22 cellular contexts compared by ENCODE assay signal in genomic region chr17:1625053-1625452, GRCh38. TPM values are rescaled to one million over a fixed set of nuclear protein-coding genes. Genes with fewer than 3 reads are reported as not detected.
DNase-seq lines count a peak whose midpoint lies in the region; ATAC-seq, FAIRE-seq and TF ChIP-seq lines count a peak whose summit lies in the region.
"Had no signal": no experiment of that assay in that cellular context is flagged by ENCODE, and none has a peak within 500 bp of the region (broad histone marks: within the 10 kb centered on the region; RNA-seq: fewer than 3 reads in every experiment).

No MANE protein-coding gene starts in this region.

- H3K18ac ChIP-seq in neuronal stem cell (ENCODE audit: low read length) = peak overlapping the region; percentile 28

- peak overlapping the region in 8 of 10 experiments; percentile 5 to 98 (median 88); a peak in 12 of 20 replicates for H3K4me3 ChIP-seq in BLaER1 treated with 17β-estradiol and CSF1 and Interleukin-3, amounts not matched to agents 10 nM and 100 nM
- H3K4me3 ChIP-seq in Karpas-422 (ENCODE audit: low read length) = peak overlapping the region; percentile 96; the same call in 1 of the 2 replicates
- no peak overlapping the region for H3K4me3 ChIP-seq in neuronal stem cell (ENCODE audit: low read length in 2 of 2)
- H3K4me3 ChIP-seq in Caco-2 (ENCODE audit: low read depth, low read length) = no peak overlapping the region
- H3K4me3 ChIP-seq: A549 had no signal

- H3K79me1 ChIP-seq in neuronal stem cell (ENCODE audit: low read depth, low read length) = no peaks in the 10 kb centered on the region

- H3K4me1 ChIP-seq in BLaER1 treated with 17β-estradiol and CSF1 and Interleukin-3, amounts not matched to agents 10 nM and 100 nM = peaks cover 60 to 76% (median 69%) of the 10 kb centered on the region in 10 experiments
- peaks cover 55% of the 10 kb centered on the region for H3K4me1 ChIP-seq in Karpas-422 (ENCODE audit: low read length)
- peaks cover 19 to 27% of the 10 kb centered on the region in 2 donors for H3K4me1 ChIP-seq in neuronal stem cell (ENCODE audit: control insufficient read depth in 2 of 2, insufficient read depth in 1 of 2, low read depth in 1 of 2, low read length in 2 of 2)
- H3K4me1 ChIP-seq in Caco-2 = peaks cover 29% of the 10 kb centered on the region
- H3K4me1 ChIP-seq: A549 had no signal

- H3K79me2 ChIP-seq in Karpas-422 (ENCODE audit: low read length) = no peaks in the 10 kb centered on the region

- H3K27ac ChIP-seq in BLaER1 treated with 17β-estradiol and CSF1 and Interleukin-3, amounts not matched to agents 10 nM and 100 nM = peak overlapping the region in 9 of 11 experiments; percentile 5 to 94 (median 28); a peak in 14 of 22 replicates
- H3K27ac ChIP-seq in Karpas-422 (ENCODE audit: low read length) (peak overlapping the region; percentile 76), neuronal stem cell (replicated peaks; ENCODE audit: low read length) (no peak overlapping the region)
- H3K27ac ChIP-seq: A549 had no signal

- ATAC-seq in left colon = no peak
- ATAC-seq: A549, Panc1 had no signal

- peak overlapping the region; percentile 23 for H3K4me3 Mint-ChIP-seq in dendritic cell treated with granulocyte-macrophage colony-stimulating factor and Interleukin-4, amounts not matched to agents 40 ng/mL and 50 ng/mL, for 4 days
- H3K4me3 Mint-ChIP-seq in Caco-2 (ENCODE audit: unreplicated experiment) = no peak overlapping the region
- H3K4me3 Mint-ChIP-seq: HFFc6 had no signal

- H4K20me1 ChIP-seq in BLaER1 treated with 17β-estradiol and CSF1 and Interleukin-3, amounts not matched to agents 10 nM and 100 nM = peaks cover 0 to 43% (median 14%) of the 10 kb centered on the region in 11 experiments; a peak in 9 of 22 replicates
- H4K20me1 ChIP-seq in Karpas-422 (ENCODE audit: insufficient read depth, low read depth, low read length) = no peaks in the 10 kb centered on the region

- no peaks in the 10 kb centered on the region for H3K27me3 Mint-ChIP-seq in dendritic cell treated with granulocyte-macrophage colony-stimulating factor and Interleukin-4, amounts not matched to agents 40 ng/mL and 50 ng/mL, for 4 days
- no peaks in the 10 kb centered on the region for H3K27me3 Mint-ChIP-seq in Caco-2 (ENCODE audit: insufficient read depth, unreplicated experiment)

- H3K9ac ChIP-seq in BLaER1 treated with 17β-estradiol and CSF1 and Interleukin-3, amounts not matched to agents 10 nM and 100 nM = peak overlapping the region in 10 of 11 experiments; percentile 36 to 94 (median 90); a peak in 17 of 22 replicates
- H3K9ac ChIP-seq in Karpas-422 (ENCODE audit: low read length) = peak overlapping the region; percentile 35
- no peak overlapping the region for H3K9ac ChIP-seq in neuronal stem cell (ENCODE audit: low read depth, low read length, poor library complexity)
- H3K9ac ChIP-seq: SK-N-SH had no signal

- no peak overlapping the region for H3K23ac ChIP-seq in neuronal stem cell (ENCODE audit: low read depth, low read length, poor library complexity)

- no peak overlapping the region for H2BK120ac ChIP-seq in neuronal stem cell (ENCODE audit: low read depth, low read length)

- H3K36me3 Mint-ChIP-seq in dendritic cell treated with granulocyte-macrophage colony-stimulating factor and Interleukin-4, amounts not matched to agents 40 ng/mL and 50 ng/mL, for 4 days (ENCODE audit: low read depth) = peaks cover 89% of the 10 kb centered on the region
- peaks cover 26% of the 10 kb centered on the region for H3K36me3 Mint-ChIP-seq in Caco-2 (ENCODE audit: insufficient read depth, unreplicated experiment)

- POLR2A ChIA-PET in Caco-2 (lab: Charles Lee) = interaction anchor here (1.5 kb wide), 1 partner anchor 35 kb away, joined by 6 read pairs; no protein-coding TSS in a partner anchor

- H2BK5ac ChIP-seq in neuronal stem cell (ENCODE audit: low read length) = peak overlapping the region; percentile 15

- no peak overlapping the region for H4K91ac ChIP-seq in neuronal stem cell (ENCODE audit: low read depth, low read length, poor library complexity)

- H4K8ac ChIP-seq in neuronal stem cell (ENCODE audit: low read depth, low read length) = no peak overlapping the region

- H3K4me2 ChIP-seq in BLaER1 treated with 17β-estradiol and CSF1 and Interleukin-3, amounts not matched to agents 10 nM and 100 nM = peak overlapping the region; percentile 94 to 100 (median 98)
- H3K4me2 ChIP-seq in Karpas-422 (ENCODE audit: low read depth, low read length, poor library complexity, severe bottlenecking) (peak overlapping the region; percentile 76), neuronal stem cell (ENCODE audit: insufficient read depth, low read length, poor library complexity, severe bottlenecking) (no peak overlapping the region)
- H3K4me2 ChIP-seq: A549, SK-N-SH had no signal

- no peak overlapping the region for H3K4ac ChIP-seq in neuronal stem cell (ENCODE audit: low read length)

- peaks cover 60% of the 10 kb centered on the region for H3K4me1 Mint-ChIP-seq in dendritic cell treated with granulocyte-macrophage colony-stimulating factor and Interleukin-4, amounts not matched to agents 40 ng/mL and 50 ng/mL, for 4 days (ENCODE audit: low read depth)
- peaks cover 19% of the 10 kb centered on the region for H3K4me1 Mint-ChIP-seq in Caco-2 (ENCODE audit: low read depth, unreplicated experiment)

- peaks cover 0 to 8% (median 0%) of the 10 kb centered on the region in 11 experiments; a peak in 1 of 22 replicates for H3K9me3 ChIP-seq in BLaER1 treated with 17β-estradiol and CSF1 and Interleukin-3, amounts not matched to agents 10 nM and 100 nM (replicated peaks in 1 of 11)
- H3K9me3 ChIP-seq in Karpas-422 (ENCODE audit: low read length) (no peaks in the 10 kb centered on the region), neuronal stem cell (replicated peaks in 1 of 2; ENCODE audit: control insufficient read depth in 2 of 2, insufficient read depth in 1 of 2, low read depth in 1 of 2, low read length in 2 of 2) (no peaks in the 10 kb centered on the region), Caco-2 (no peaks in the 10 kb centered on the region)
- H3K9me3 ChIP-seq: A549, SK-N-SH had no signal

- peaks cover 0 to 68% (median 62%) of the 10 kb centered on the region in 11 experiments; a peak in 19 of 22 replicates for H3K36me3 ChIP-seq in BLaER1 treated with 17β-estradiol and CSF1 and Interleukin-3, amounts not matched to agents 10 nM and 100 nM
- H3K36me3 ChIP-seq in Karpas-422 (ENCODE audit: insufficient read depth, low read length) (no peaks in the 10 kb centered on the region), neuronal stem cell (replicated peaks in 1 of 2; ENCODE audit: control insufficient read depth in 2 of 2, insufficient read depth in 2 of 2, low read length in 2 of 2) (peaks cover 0 to 64% of the 10 kb centered on the region in 2 donors), Caco-2 (ENCODE audit: control insufficient read depth, insufficient read depth, low read length) (no peaks in the 10 kb centered on the region)

- TF ChIP-seq CTCF in Caco-2 (IDR thresholded peaks at IDR 0.05; ENCODE audit: insufficient read depth in 1 of 2, low read depth in 1 of 2, low read length in 1 of 2, severe bottlenecking in 1 of 2, unreplicated experiment in 1 of 2) = no peak

- H2AFZ ChIP-seq in Karpas-422 (ENCODE audit: low read length) = no peak overlapping the region
- no peak overlapping the region for H2AFZ ChIP-seq in neuronal stem cell (ENCODE audit: low read length)

- peak overlapping the region; percentile 60 for H3K27ac Mint-ChIP-seq in dendritic cell treated with granulocyte-macrophage colony-stimulating factor and Interleukin-4, amounts not matched to agents 40 ng/mL and 50 ng/mL, for 4 days
- no peak overlapping the region for H3K27ac Mint-ChIP-seq in Caco-2 (ENCODE audit: unreplicated experiment)
- H3K27ac Mint-ChIP-seq: CD4-positive, CD25-positive, alpha-beta regulatory T cell; HFFc6 had no signal

- H3K9me3 Mint-ChIP-seq in dendritic cell treated with granulocyte-macrophage colony-stimulating factor and Interleukin-4, amounts not matched to agents 40 ng/mL and 50 ng/mL, for 4 days = no peaks in the 10 kb centered on the region
- H3K9me3 Mint-ChIP-seq in Caco-2 (ENCODE audit: unreplicated experiment) = no peaks in the 10 kb centered on the region
- H3K9me3 Mint-ChIP-seq: CD4-positive, CD25-positive, alpha-beta regulatory T cell; HFFc6 had no signal

- no TSS peak for BruUV-seq in Caco-2 (replicated peaks; lab: Mats Ljungman, UMichigan)

- CTCF ChIA-PET in Caco-2 (lab: Charles Lee) = interaction anchor here (0.6 to 2.1 kb wide), 3 partner anchors 18 to 325 kb away, joined by 3 to 16 read pairs (median 3); no protein-coding TSS in a partner anchor

- no peak overlapping the region for H2BK12ac ChIP-seq in neuronal stem cell (ENCODE audit: low read length)

- H2BK15ac ChIP-seq in neuronal stem cell (ENCODE audit: low read length) = no peak overlapping the region

- H3K9me2 ChIP-seq in Karpas-422 (replicated peaks; ENCODE audit: insufficient read depth, low read length) = no peaks in the 10 kb centered on the region
- H3K9me2 ChIP-seq: SK-N-SH had no signal

- FAIRE-seq in H54 (lab: Jason Lieb, UNC) = no peak
- FAIRE-seq: A549 had no signal

- H2AK5ac ChIP-seq in neuronal stem cell (ENCODE audit: low read depth, low read length) = peak overlapping the region; percentile 6

- intact Hi-C loops in dendritic cell treated with granulocyte-macrophage colony-stimulating factor and Interleukin-4, amounts not matched to agents 40 ng/mL and 50 ng/mL, for 4 days (cut with micrococcal nuclease) = loop anchor here (5.0 kb wide), 2 partner anchors 33 to 68 kb away; no protein-coding TSS in a partner anchor
- intact Hi-C loops in left colon (cut with DNase I, micrococcal nuclease) = loop anchor here in 1 of 2 donors (5.0 kb wide), 1 partner anchor 48 kb away; no protein-coding TSS in a partner anchor
- intact Hi-C loops in Caco-2 (cut with micrococcal nuclease; ENCODE audit: unreplicated experiment) = loop anchor here (10.0 kb wide), 1 partner anchor 170 kb away; the partner anchor contains the start of gene CRK

- no peak for TF ChIP-seq POLR2A in H54 (IDR thresholded peaks at IDR 0.05; ENCODE audit: low read depth, low read length)

- DNase-seq in Karpas-422 (peak; percentile 48), neuronal stem cell (ENCODE audit: low spot score) (no peak), H54 (ENCODE audit: insufficient read length, low spot score) (no peak), D341Med (ENCODE audit: low spot score) (no peak), left colon (no peak), Caco-2 (no peak)
- DNase-seq: CD4-positive, CD25-positive, alpha-beta regulatory T cell; DMS53; GOT3; HFFc6; KG1; NCI-H1048; NCI-H1436 treated with DMSO at 0.1 percent for 48 hours; NCI-H2081 treated with DMSO at 0.1 percent for 48 hours; NCI-H510A; NCI-H82; SHP77; SK-N-SH had no signal

- WGBS in neuronal stem cell (ENCODE audit: extremely low coverage in 2 of 2, insufficient read length in 2 of 2, insufficient replicate concordance in 1 of 2), 2 donors = no CpG with 5 or more reads among the region's 14 CpGs

- no peaks in the 10 kb centered on the region; a peak in 1 of 22 replicates for H3K27me3 ChIP-seq in BLaER1 treated with 17β-estradiol and CSF1 and Interleukin-3, amounts not matched to agents 10 nM and 100 nM
- no peaks in the 10 kb centered on the region for H3K27me3 ChIP-seq in Karpas-422 (ENCODE audit: low read length)
- peaks cover 0 to 7% (median 0%) of the 10 kb centered on the region in 3 experiments for H3K27me3 ChIP-seq in neuronal stem cell (ENCODE audit: control insufficient read depth in 3 of 3, insufficient read depth in 3 of 3, low read depth in 1 of 3, low read length in 3 of 3)
- no peaks in the 10 kb centered on the region for H3K27me3 ChIP-seq in Caco-2 (replicated peaks; ENCODE audit: control insufficient read depth, insufficient read depth, low read length)

- no peak overlapping the region for H3K14ac ChIP-seq in neuronal stem cell (ENCODE audit: low read length)

RNA-seq across cellular contexts. Expression of gene SLC43A2, which starts 3.6 kb away (rescaled TPM):
- total RNA-seq in Karpas-422 (2014; rRNA removed; shearing (Covaris generic); ENCODE audit: low replicate concordance) = 10.0 and 10.8 TPM in 2 replicates
- 11.3 TPM for polyA plus RNA-seq in neuronal stem cell (2013, experiment 1 of 2)
- polyA plus RNA-seq in neuronal stem cell (2013, experiment 2 of 2) = 11.0 TPM
- total RNA-seq in left colon = 10 to 100 TPM; 19.4 to 22.8 TPM
- 33.9 and 39.3 TPM in 2 replicates for total RNA-seq in Caco-2 (2022)

RNA-seq across cellular contexts. Expression of gene SCARF1, which starts 20.5 kb away (rescaled TPM):
- total RNA-seq in Karpas-422 (2014; rRNA removed; shearing (Covaris generic); ENCODE audit: low replicate concordance) = 0.18 TPM in 1 of 2 replicates, not detected in the other
- 0.67 TPM for polyA plus RNA-seq in neuronal stem cell (2013, experiment 1 of 2)
- polyA plus RNA-seq in neuronal stem cell (2013, experiment 2 of 2) = 0.69 TPM
- 10 to 100 TPM; 10.1 to 10.2 TPM for total RNA-seq in left colon
- 0.14 and 0.51 TPM in 2 replicates for total RNA-seq in Caco-2 (2022)

RNA-seq across cellular contexts. Expression of gene RILP, which starts 24.6 kb away (rescaled TPM):
- total RNA-seq in Karpas-422 (2014; rRNA removed; shearing (Covaris generic); ENCODE audit: low replicate concordance) = 1.7 TPM in 1 of 2 replicates, not detected in the other
- 4.3 TPM for polyA plus RNA-seq in neuronal stem cell (2013, experiment 1 of 2)
- polyA plus RNA-seq in neuronal stem cell (2013, experiment 2 of 2) = 4.0 TPM
- total RNA-seq in left colon = 10 to 100 TPM; 48.3 to 51.2 TPM
- total RNA-seq in Caco-2 (2022) = 4.2 and 6.9 TPM in 2 replicates

RNA-seq across cellular contexts. Expression of gene PRPF8, which starts 59.6 kb away (rescaled TPM):
- 105 and 130 TPM in 2 replicates for total RNA-seq in Karpas-422 (2014; rRNA removed; shearing (Covaris generic); ENCODE audit: low replicate concordance)
- polyA plus RNA-seq in neuronal stem cell (2013, experiment 1 of 2) = 95.4 TPM
- polyA plus RNA-seq in neuronal stem cell (2013, experiment 2 of 2) = 97.1 TPM
- total RNA-seq in left colon = 100 to 1,000 TPM; 162 to 204 TPM
- 398 and 430 TPM in 2 replicates for total RNA-seq in Caco-2 (2022)

Comparison
In these comparisons a context has a peak if more than half of its experiments do, and no peak if none do; other contexts are left out.
1. H3K4me3 ChIP-seq: peak in BLaER1 treated with 17β-estradiol and CSF1 and Interleukin-3, amounts not matched to agents 10 nM and 100 nM (8 of 10) and Karpas-422 (single experiment); none in neuronal stem cell (0 of 2) and Caco-2 (single experiment).